In the genomic region with DNA sequence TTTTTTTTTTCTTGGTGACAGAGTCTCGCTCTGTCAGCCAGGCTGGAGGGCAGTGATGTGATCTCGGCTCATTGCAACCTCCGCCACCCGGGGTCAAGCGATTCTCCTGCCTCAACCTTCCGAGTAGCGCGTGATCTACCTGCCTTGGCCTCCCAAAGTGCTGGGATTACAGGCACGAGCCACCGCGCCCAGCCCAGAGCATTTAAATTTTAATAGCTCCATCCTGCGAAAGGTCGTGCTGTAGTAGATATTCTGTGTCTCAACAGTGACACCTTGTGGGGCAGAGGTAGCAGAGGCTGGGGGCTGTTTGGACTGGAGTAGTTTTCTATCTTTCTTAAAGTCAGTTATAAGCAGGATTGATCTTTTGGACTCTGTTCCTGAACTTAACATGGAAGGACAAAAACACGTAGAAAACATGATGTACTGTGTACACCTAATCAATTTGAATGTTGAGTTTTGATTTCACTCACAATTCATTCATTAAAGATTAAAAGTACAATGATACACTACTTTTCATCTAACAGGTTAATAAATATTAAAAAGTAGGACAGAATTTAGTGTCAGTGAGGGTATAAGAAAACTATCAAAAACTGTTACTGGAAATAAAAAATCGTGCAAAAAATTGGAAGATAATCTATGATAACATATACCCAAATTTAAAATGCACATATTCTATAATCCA, we compare ENCODE assay signal across 8 cellular contexts. TPM values are rescaled to one million over a fixed set of nuclear protein-coding genes. Genes with fewer than 3 reads are reported as not detected.
DNase-seq lines count a peak whose midpoint lies in the region; ATAC-seq, FAIRE-seq and TF ChIP-seq lines count a peak whose summit lies in the region.

No MANE protein-coding gene starts in this region.

- no peaks in the 10 kb centered on the region for H3K27me3 ChIP-seq in BLaER1 treated with 17β-estradiol and CSF1 and Interleukin-3, amounts not matched to agents 10 nM and 100 nM
- no peaks in the 10 kb centered on the region for H3K27me3 ChIP-seq in H1 (replicated peaks in 1 of 4; ENCODE audit: control insufficient read depth in 3 of 4, extremely low read depth in 1 of 4, insufficient read depth in 3 of 4, low read length in 3 of 4)
- H3K27me3 ChIP-seq in mesendoderm (ENCODE audit: insufficient read depth, low read length, poor library complexity) = no peaks in the 10 kb centered on the region

- H2BK5ac ChIP-seq in H1 (ENCODE audit: low read depth, low read length) (no peak overlapping the region), mesendoderm (ENCODE audit: low read length) (no peak overlapping the region)

- H2AFZ ChIP-seq in H1 (ENCODE audit: low read length) = peak overlapping the region; percentile 23; the same call in 1 of the 2 replicates

- POLR2A ChIA-PET in H1 (lab: Charles Lee; ENCODE audit: partially characterized antibody) = interaction anchor here (1.0 to 2.0 kb wide), 4 partner anchors 8 to 151 kb away, joined by 4 to 6 read pairs (median 5); a partner anchor contains a TSS

- H4K5ac ChIP-seq in H1 (ENCODE audit: insufficient read length, low read depth, low read length) (no peak overlapping the region), mesendoderm (ENCODE audit: low read length) (no peak overlapping the region)

- ATAC-seq in GM19043 (IDR thresholded peaks at IDR 0.05; ENCODE audit: low read depth, unreplicated experiment) (peak; percentile 84), HG03432 (IDR thresholded peaks at IDR 0.05; ENCODE audit: unreplicated experiment) (peak; percentile 92)

- no peak overlapping the region for H3K4ac ChIP-seq in H1 (replicated peaks; ENCODE audit: insufficient read length, low read depth, low read length)
- H3K4ac ChIP-seq in mesendoderm (ENCODE audit: low read depth, low read length) = no peak overlapping the region

- H3K18ac ChIP-seq in H1 (ENCODE audit: extremely low read depth, low read length) (no peak overlapping the region; the same call in 1 of the 2 replicates), mesendoderm (ENCODE audit: low read length) (no peak overlapping the region)

- no peak overlapping the region for H2BK15ac ChIP-seq in H1 (ENCODE audit: low read length)
- no peak overlapping the region for H2BK15ac ChIP-seq in mesendoderm (replicated peaks; ENCODE audit: low read depth)

- CTCF ChIA-PET in H1 (lab: Charles Lee; ENCODE audit: partially characterized antibody) = interaction anchor here (0.6 to 4.6 kb wide), 51 partner anchors 11 to 1437 kb away, joined by 3 to 47 read pairs (median 4); a partner anchor contains a TSS

- peaks cover 0 to 28% (median 5%) of the 10 kb centered on the region in 10 experiments; a peak in 11 of 20 replicates for H3K4me1 ChIP-seq in BLaER1 treated with 17β-estradiol and CSF1 and Interleukin-3, amounts not matched to agents 10 nM and 100 nM
- H3K4me1 ChIP-seq in H1 (replicated peaks in 1 of 4; ENCODE audit: control insufficient read depth in 3 of 4, insufficient read depth in 4 of 4, low read length in 3 of 4) (peaks cover 1 to 12% (median 6%) of the 10 kb centered on the region in 4 experiments; a peak in 6 of 7 replicates), mesendoderm (ENCODE audit: control insufficient read depth, low read depth, low read length) (no peaks in the 10 kb centered on the region)

- peak overlapping the region in 10 of 11 experiments; percentile 30 to 83 (median 50); a peak in 18 of 22 replicates for H3K4me2 ChIP-seq in BLaER1 treated with 17β-estradiol and CSF1 and Interleukin-3, amounts not matched to agents 10 nM and 100 nM
- H3K4me2 ChIP-seq in H1 (ENCODE audit: insufficient read depth in 1 of 2, low read depth in 2 of 2, low read length in 2 of 2) (peak overlapping the region; percentile 12 to 19; a peak in 2 of 4 replicates), mesendoderm (ENCODE audit: low read length) (no peak overlapping the region)

- no peaks in the 10 kb centered on the region for H3K9me3 ChIP-seq in BLaER1 treated with 17β-estradiol and CSF1 and Interleukin-3, amounts not matched to agents 10 nM and 100 nM (replicated peaks in 1 of 11)
- H3K9me3 ChIP-seq in H1 (ENCODE audit: insufficient read depth in 2 of 2, low read depth in 1 of 2, low read length in 1 of 2) = no peaks in the 10 kb centered on the region

- WGBS in H1 (ENCODE audit: extremely low coverage in 1 of 2, insufficient coverage in 1 of 2, insufficient read length in 1 of 2, insufficient replicate concordance in 2 of 2, low coverage in 1 of 2, low lambda C conversion rate in 2 of 2, missing lambda C conversion rate in 1 of 2), 2 experiments = 9% methylated on average over 15 of the region's 15 CpGs; no CpG with 5 or more reads in 1 of the 2 experiments
- WGBS in mesendoderm (ENCODE audit: extremely low coverage, insufficient coverage, low lambda C conversion rate) = no CpG with 5 or more reads among the region's 15 CpGs

- H4K20me1 ChIP-seq in BLaER1 treated with 17β-estradiol and CSF1 and Interleukin-3, amounts not matched to agents 10 nM and 100 nM = no peaks in the 10 kb centered on the region
- no peaks in the 10 kb centered on the region for H4K20me1 ChIP-seq in H1 (replicated peaks in 1 of 2; ENCODE audit: control insufficient read depth in 1 of 2, insufficient read depth in 2 of 2, low read length in 2 of 2)

- H2AK5ac ChIP-seq in H1 (ENCODE audit: low read depth, low read length) (no peak overlapping the region), mesendoderm (ENCODE audit: low read length) (no peak overlapping the region)

- peak; percentile 82 for DNase-seq in NCI-H82 (lab: John Stamatoyannopoulos, UW)
- peak; percentile 13 to 36 for DNase-seq in activated CD8-positive, alpha-beta memory T cell treated with anti-CD3 and anti-CD28 coated beads for 1 hour (ENCODE audit: extremely low read depth in 1 of 2, low read depth in 1 of 2)
- peak in 1 of 2 experiments; percentile 72 for DNase-seq in H1 (ENCODE audit: low read depth in 1 of 2, low spot score in 2 of 2)
- peak; percentile 87 for DNase-seq in mesendoderm
- DNase-seq in stimulated activated CD8-positive, alpha-beta memory T cell treated with anti-CD3 and anti-CD28 coated beads, Interleukin-4, amount 100 ng/mL, for 4 hours (ENCODE audit: low read depth in 2 of 2, low spot score in 1 of 2) = peak; percentile 25 to 37

- peak overlapping the region in 1 of 10 experiments; percentile 6; a peak in 1 of 20 replicates for H3K4me3 ChIP-seq in BLaER1 treated with 17β-estradiol and CSF1 and Interleukin-3, amounts not matched to agents 10 nM and 100 nM
- H3K4me3 ChIP-seq in H1 (ENCODE audit: extremely low read depth in 1 of 4, insufficient read depth in 2 of 4, low read depth in 3 of 4, low read length in 4 of 4) (0 out of 8 replicates have a peak overlapping the region, but pooled peaks of 1 of the 4 experiments have one; percentile 3), mesendoderm (ENCODE audit: low read length) (no peak overlapping the region)

- no peak overlapping the region for H4K8ac ChIP-seq in H1 (ENCODE audit: extremely low read depth, insufficient read depth, low read length)
- no peak overlapping the region for H4K8ac ChIP-seq in mesendoderm (ENCODE audit: low read depth, low read length)

- no peak overlapping the region for H3K27ac ChIP-seq in BLaER1 treated with 17β-estradiol and CSF1 and Interleukin-3, amounts not matched to agents 10 nM and 100 nM
- H3K27ac ChIP-seq in H1 (ENCODE audit: low read depth, low read length) (no peak overlapping the region), mesendoderm (ENCODE audit: low read depth, low read length) (no peak overlapping the region)

- H2BK120ac ChIP-seq in H1 (replicated peaks; ENCODE audit: low read depth, low read length) (no peak overlapping the region), mesendoderm (ENCODE audit: low read depth, low read length) (no peak overlapping the region)

- H3K23me2 ChIP-seq in H1 (ENCODE audit: low read depth, low read length) = no peaks in the 10 kb centered on the region; the same call in 1 of the 2 replicates

- H3K9ac ChIP-seq in BLaER1 treated with 17β-estradiol and CSF1 and Interleukin-3, amounts not matched to agents 10 nM and 100 nM = no peak overlapping the region; a peak in 1 of 22 replicates
- H3K9ac ChIP-seq in H1 (replicated peaks in 1 of 4; ENCODE audit: extremely low read depth in 1 of 4, low read depth in 3 of 4, low read length in 3 of 4) (no peak overlapping the region), mesendoderm (ENCODE audit: low read length) (peak overlapping the region; percentile 17)

- H3K79me2 ChIP-seq in H1 (ENCODE audit: control insufficient read depth in 1 of 2, insufficient read depth in 2 of 2, low read length in 2 of 2) (no peaks in the 10 kb centered on the region), mesendoderm (ENCODE audit: control insufficient read depth, insufficient read depth, low read length) (no peaks in the 10 kb centered on the region)

- H2BK12ac ChIP-seq in H1 (ENCODE audit: low read depth, low read length) = 0 out of 2 replicates have a peak overlapping the region, but pooled peaks have one; percentile 14

- FAIRE-seq in H1 (lab: Jason Lieb, UNC) = peak; percentile 71

- no peaks in the 10 kb centered on the region for H3K79me1 ChIP-seq in H1 (ENCODE audit: low read depth, low read length)
- H3K79me1 ChIP-seq in mesendoderm (ENCODE audit: low read length) = no peaks in the 10 kb centered on the region

- H2BK20ac ChIP-seq in H1 (ENCODE audit: low read length) = no peak overlapping the region

- H3K14ac ChIP-seq in H1 (ENCODE audit: insufficient read length) = no peak overlapping the region

- H3K56ac ChIP-seq in H1 (replicated peaks; ENCODE audit: insufficient read length, low read depth, low read length) (no peak overlapping the region), mesendoderm (ENCODE audit: low read length) (peak overlapping the region; percentile 34)

- peak; percentile 64 to 85 (median 74); a peak in 3 of 4 replicates for TF ChIP-seq CTCF in H1 (IDR thresholded peaks at IDR 0.05; ENCODE audit: control extremely low read depth in 1 of 3, insufficient read depth in 1 of 3, low read depth in 1 of 3, low read length in 3 of 3)

- TF ChIP-seq RAD21 in H1 (IDR thresholded peaks at IDR 0.05 in 1 of 2, conservative IDR thresholded peaks at IDR 0.05 in 1 of 2; ENCODE audit: low read depth in 2 of 2, low read length in 2 of 2) = peak; percentile 86 to 88

- no peaks in the 10 kb centered on the region for H3K36me3 ChIP-seq in BLaER1 treated with 17β-estradiol and CSF1 and Interleukin-3, amounts not matched to agents 10 nM and 100 nM
- H3K36me3 ChIP-seq in H1 (ENCODE audit: control insufficient read depth in 2 of 4, insufficient read depth in 4 of 4, low read length in 3 of 4) (no peaks in the 10 kb centered on the region), mesendoderm (ENCODE audit: control insufficient read depth, insufficient read depth, low read length) (no peaks in the 10 kb centered on the region)

- no peak for TF ChIP-seq EP300 in H1 (IDR thresholded peaks at IDR 0.05; ENCODE audit: borderline replicate concordance in 1 of 2, low read depth in 2 of 2, low read length in 2 of 2)

- H3K23ac ChIP-seq in H1 (ENCODE audit: insufficient read length) (no peak overlapping the region), mesendoderm (ENCODE audit: low read length) (no peak overlapping the region)

- TF ChIP-seq POLR2A in H1 (IDR thresholded peaks at IDR 0.05; ENCODE audit: control extremely low read depth in 1 of 2, low read depth in 2 of 2, low read length in 2 of 2) = no peak

- no peak overlapping the region for H4K91ac ChIP-seq in H1 (replicated peaks; ENCODE audit: insufficient read length, low read length)

RNA-seq across cellular contexts. Expression of a gene that starts 11.0 kb away (rescaled TPM):
- 136 and 155 TPM in 2 replicates for total RNA-seq in H1 (2021; fragmentation: NEBNext Ultra II Directional; extraction: Animal tissue kit (Norgen Biotek cat#: 25700))
- polyA plus RNA-seq in H1 (2011; rRNA removed) = 61.7 and 107 TPM in 2 replicates
- polyA plus RNA-seq in H1 (2011; cell fraction: cytosol; rRNA removed) = 60.4 TPM
- 127 TPM for polyA plus RNA-seq in H1 (2011; cell fraction: nucleus; rRNA removed)
- polyA plus RNA-seq in H1 (2012, experiment 1 of 2) = 67.7 to 92.3 TPM (median 81.6 TPM) in 4 replicates
- 7.0 TPM for polyA plus RNA-seq in H1 (2012, experiment 2 of 2)
- 60.8 TPM for polyA plus RNA-seq in H1 (2013, experiment 1 of 2)
- polyA plus RNA-seq in H1 (2013, experiment 2 of 2) = 60.6 TPM
- 83.9 and 86.3 TPM in 2 replicates for polyA minus RNA-seq in H1 (2011; rRNA and poly(A)+ RNA removed)
- 162 TPM for polyA minus RNA-seq in H1 (2011; cell fraction: cytosol; rRNA and poly(A)+ RNA removed)
- 150 TPM for polyA minus RNA-seq in H1 (2011; cell fraction: nucleus; rRNA and poly(A)+ RNA removed)
- polyA plus RNA-seq in mesendoderm (2013, experiment 1 of 2) = 77.6 TPM
- polyA plus RNA-seq in mesendoderm (2013, experiment 2 of 2) = 82.4 TPM
